16 cellular contexts compared by ENCODE assay signal in the genomic region with DNA sequence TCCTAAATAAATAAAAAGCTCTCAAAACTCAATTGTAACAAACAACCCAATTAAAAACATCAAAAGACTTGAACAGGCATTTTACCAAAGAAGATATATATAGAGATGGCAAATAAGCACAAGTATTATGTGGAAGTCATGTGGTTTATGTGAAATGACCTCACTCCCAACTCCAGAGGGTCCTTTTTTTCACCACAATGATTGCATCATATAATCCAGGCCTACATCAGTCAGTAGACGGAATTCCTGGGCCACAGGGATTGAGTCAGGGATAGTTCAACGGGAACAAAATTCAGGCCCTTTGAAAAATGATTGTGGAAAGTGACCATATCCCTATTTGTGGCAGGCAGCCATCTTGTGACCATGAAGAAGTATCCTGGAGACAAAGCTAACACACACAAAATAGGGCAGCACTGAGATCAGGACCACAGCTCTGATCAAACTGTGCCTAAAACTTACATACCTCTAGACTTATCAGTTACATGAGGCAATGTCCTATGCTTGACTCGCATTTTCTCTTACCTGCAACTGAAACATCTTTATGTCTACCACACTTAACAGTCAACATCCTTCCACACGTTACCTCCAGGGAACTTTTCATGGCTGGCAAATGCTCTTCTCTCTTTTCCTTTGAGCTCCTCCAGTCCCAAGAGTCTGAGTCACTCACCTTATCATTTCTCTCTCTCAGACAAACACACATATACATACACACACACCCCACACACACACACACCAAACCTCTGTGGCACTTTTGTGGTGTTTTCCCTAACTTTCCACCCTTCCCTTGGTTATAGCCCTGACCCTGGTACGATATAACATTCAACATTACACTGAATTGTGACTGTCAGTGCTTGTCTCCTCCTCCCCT.
DNase-seq lines count a peak whose midpoint lies in the region; ATAC-seq and TF ChIP-seq lines count a peak whose summit lies in the region.
"Had no signal": no experiment of that assay in that cellular context is flagged by ENCODE, and none has a peak within 500 bp of the region (broad histone marks: within the 10 kb centered on the region; RNA-seq: fewer than 3 reads in every experiment).

No MANE protein-coding gene starts in this region.

- H3K36me3 ChIP-seq in IMR-90 (ENCODE audit: control insufficient read depth, insufficient read depth, low read length), result no peaks in the 10 kb centered on the region
- no peaks in the 10 kb centered on the region for H3K36me3 ChIP-seq in mesenchymal stem cell (ENCODE audit: control insufficient read depth in 1 of 2, insufficient read depth in 2 of 2, low read depth in 1 of 2, low read length in 2 of 2)
- H3K36me3 ChIP-seq: SJSA1, thoracic aorta had no signal

- H3K4me2 ChIP-seq in IMR-90 (ENCODE audit: low read depth, low read length) (no peak overlapping the region), mesenchymal stem cell (ENCODE audit: low read length, poor library complexity, severe bottlenecking) (no peak overlapping the region)

- dilution Hi-C loops in IMR-90 (cut with HindIII; ENCODE audit: low sequenced_read_pairs, unreplicated experiment), result no loop called here

- H2AK9ac ChIP-seq in IMR-90 (replicated peaks; ENCODE audit: low read depth, low read length, poor library complexity), result no peak overlapping the region

- no peak overlapping the region for H2BK5ac ChIP-seq in IMR-90 (ENCODE audit: low read depth, low read length, poor library complexity, severe bottlenecking)
- no peak overlapping the region for H2BK5ac ChIP-seq in mesenchymal stem cell (ENCODE audit: low read depth, low read length, poor library complexity, severe bottlenecking)

- H3K4me3 ChIP-seq in IMR-90 (ENCODE audit: insufficient read depth, low read depth, low read length) (no peak overlapping the region), mesenchymal stem cell (ENCODE audit: insufficient read depth in 1 of 2, low read depth in 1 of 2, low read length in 2 of 2) (no peak overlapping the region)
- H3K4me3 ChIP-seq: SJSA1, thoracic aorta had no signal

- no peak overlapping the region for H3K23ac ChIP-seq in IMR-90 (ENCODE audit: low read depth, low read length)
- H3K23ac ChIP-seq in mesenchymal stem cell (ENCODE audit: low read length in 2 of 2), result no peak overlapping the region

- no peaks in the 10 kb centered on the region for H3K9me3 ChIP-seq in IMR-90 (ENCODE audit: control insufficient read depth, insufficient read depth, low read length)
- H3K9me3 ChIP-seq in mesenchymal stem cell (ENCODE audit: control insufficient read depth, low read length), result no peaks in the 10 kb centered on the region
- H3K9me3 ChIP-seq: SJSA1, thoracic aorta had no signal

- H3K18ac ChIP-seq in IMR-90 (ENCODE audit: low read depth, low read length), result no peak overlapping the region
- H3K18ac ChIP-seq in mesenchymal stem cell (ENCODE audit: low read depth in 1 of 2, low read length in 2 of 2), result no peak overlapping the region

- TF ChIP-seq POLR2A in IMR-90 (IDR thresholded peaks at IDR 0.05; ENCODE audit: low read depth, low read length), result no peak

- no peak for TF ChIP-seq RAD21 in IMR-90 (IDR thresholded peaks at IDR 0.05; ENCODE audit: low read length)

- POLR2A ChIA-PET in IMR-90 (lab: Charles Lee; ENCODE audit: unreplicated experiment), result no interaction called here

- H3K9me1 ChIP-seq in IMR-90 (ENCODE audit: insufficient read depth, low read length), result no peaks in the 10 kb centered on the region

- H3K4me1 ChIP-seq in IMR-90 (ENCODE audit: control insufficient read depth, insufficient read depth, low read length), result no peaks in the 10 kb centered on the region; the same call in 1 of the 2 replicates
- no peaks in the 10 kb centered on the region for H3K4me1 ChIP-seq in mesenchymal stem cell (ENCODE audit: control insufficient read depth, insufficient read depth, low read depth, low read length)
- H3K4me1 ChIP-seq: SJSA1 had no signal

- no peak for TF ChIP-seq CTCF in IMR-90 (conservative IDR thresholded peaks at IDR 0.05; ENCODE audit: low read depth, low read length)

- H2BK120ac ChIP-seq in IMR-90 (ENCODE audit: low read depth, low read length), result no peak overlapping the region
- no peak overlapping the region for H2BK120ac ChIP-seq in mesenchymal stem cell (ENCODE audit: low read depth, low read length)

- H4K8ac ChIP-seq in IMR-90 (ENCODE audit: low read depth in 2 of 2, low read length in 2 of 2) (no peak overlapping the region), mesenchymal stem cell (ENCODE audit: low read length) (no peak overlapping the region)

- H2AFZ ChIP-seq in IMR-90 (replicated peaks; ENCODE audit: low read length, poor library complexity) (no peak overlapping the region), mesenchymal stem cell (ENCODE audit: low read depth, low read length) (no peak overlapping the region)

- BruUV-seq in IMR-90 (replicated peaks; lab: Mats Ljungman, UMichigan), result no TSS peak

- H2BK12ac ChIP-seq in mesenchymal stem cell (ENCODE audit: low read length in 2 of 2), result no peak overlapping the region

- H4K91ac ChIP-seq in IMR-90 (ENCODE audit: insufficient read depth, low read depth, low read length) (no peak overlapping the region), mesenchymal stem cell (ENCODE audit: low read length) (no peak overlapping the region)

- no peak overlapping the region for H4K5ac ChIP-seq in IMR-90 (ENCODE audit: low read depth, low read length)

- CTCF ChIA-PET in IMR-90 (lab: Yijun Ruan, JAX), result no interaction called here

- H3K27me3 ChIP-seq in IMR-90 (ENCODE audit: control insufficient read depth, insufficient read depth, low read length) (no peaks in the 10 kb centered on the region), mesenchymal stem cell (ENCODE audit: control insufficient read depth in 1 of 2, insufficient read depth in 1 of 2, low read length in 2 of 2) (peaks cover 0 to 3% of the 10 kb centered on the region in 2 experiments)
- H3K27me3 ChIP-seq: SJSA1 had no signal

- H3K79me1 ChIP-seq in IMR-90 (ENCODE audit: low read depth in 1 of 2, low read length in 2 of 2), result no peaks in the 10 kb centered on the region
- H3K79me1 ChIP-seq in mesenchymal stem cell (replicated peaks; ENCODE audit: low read length, poor library complexity, severe bottlenecking), result no peaks in the 10 kb centered on the region

- H3K27ac ChIP-seq in IMR-90 (ENCODE audit: insufficient read depth, low read length), result no peak overlapping the region; the same call in 1 of the 2 replicates
- H3K27ac ChIP-seq in mesenchymal stem cell (ENCODE audit: low read length, poor library complexity, severe bottlenecking), result no peak overlapping the region
- H3K27ac ChIP-seq: SJSA1, thoracic aorta, VCaP had no signal

- H3K4ac ChIP-seq in IMR-90 (ENCODE audit: low read depth, low read length) (no peak overlapping the region), mesenchymal stem cell (ENCODE audit: low read depth in 1 of 2, low read length in 2 of 2) (no peak overlapping the region)

- no peaks in the 10 kb centered on the region for H4K20me1 ChIP-seq in IMR-90 (ENCODE audit: insufficient read depth, low read length)

- H3K9ac ChIP-seq in IMR-90 (ENCODE audit: low read depth, low read length), result no peak overlapping the region
- peak overlapping the region; percentile 44 for H3K9ac ChIP-seq in mesenchymal stem cell (ENCODE audit: low read length)

- H2BK15ac ChIP-seq in IMR-90 (ENCODE audit: low read depth, low read length) (no peak overlapping the region; the same call in 2 of the 3 replicates), mesenchymal stem cell (ENCODE audit: low read depth, poor library complexity, severe bottlenecking) (no peak overlapping the region)

- in situ Hi-C loops in IMR-90 (cut with MboI; ENCODE audit: low sequenced_read_pairs), result no loop called here

- ATAC-seq in IMR-90 (ENCODE audit: low read depth), result peak; percentile 29
- no peak for ATAC-seq in HG03045 (IDR thresholded peaks at IDR 0.05; ENCODE audit: unreplicated experiment)
- no peak for ATAC-seq in GM21619 (IDR thresholded peaks at IDR 0.05; ENCODE audit: unreplicated experiment)
- ATAC-seq: esophagus mucosa had no signal

- H3K14ac ChIP-seq in IMR-90 (replicated peaks; ENCODE audit: low read depth, low read length), result no peak overlapping the region
- no peak overlapping the region for H3K14ac ChIP-seq in mesenchymal stem cell (ENCODE audit: low read length in 2 of 2)

- DNase-seq in EL, result peak; percentile 51
- DNase-seq in IMR-90, result peak; percentile 65
- peak; percentile 36 for DNase-seq in astrocyte of the hippocampus (ENCODE audit: low read depth, low spot score)
- DNase-seq in mesenchymal stem cell, result peak; percentile 74
- DNase-seq in NCI-H2171 (lab: John Stamatoyannopoulos, UW), result no peak
- DNase-seq in NCI-H1436 (lab: John Stamatoyannopoulos, UW), result no peak
- DNase-seq: central memory CD4-positive, alpha-beta T cell; H7; NCI-H1694 treated with DMSO at 0.1 percent for 48 hours; NCI-H82 had no signal

- WGBS in IMR-90 (ENCODE audit: extremely low coverage in 2 of 2, insufficient read length in 1 of 2), 2 experiments, result 64% methylated on average over 2 of the region's 5 CpGs; no CpG with 5 or more reads in 1 of the 2 experiments
- WGBS in mesenchymal stem cell, result 87% methylated on average over 4 of the region's 5 CpGs

- no peak overlapping the region for H2BK20ac ChIP-seq in IMR-90 (ENCODE audit: low read depth, low read length)

- no peak overlapping the region for H3K56ac ChIP-seq in IMR-90 (ENCODE audit: extremely low read depth, insufficient read depth, low read length)

- H2AK5ac ChIP-seq in IMR-90 (ENCODE audit: low read depth, low read length), result no peak overlapping the region
- no peak overlapping the region for H2AK5ac ChIP-seq in mesenchymal stem cell (ENCODE audit: low read length, severe bottlenecking)

- intact Hi-C loops in IMR-90 (cut with micrococcal nuclease), result no loop called here

TF ChIP-seq in IMR-90, 13 proteins besides CTCF, POLR2A, EP300 and RAD21:
- no peak for TF ChIP-seq MAFK (IDR thresholded peaks at IDR 0.05; ENCODE audit: low read depth, low read length)
- TF ChIP-seq FOS (IDR thresholded peaks at IDR 0.05; ENCODE audit: low read depth, low read length), result no peak
- no peak for TF ChIP-seq MXI1 (IDR thresholded peaks at IDR 0.05; ENCODE audit: borderline replicate concordance, low read depth, low read length)
- peak; percentile 89 for TF ChIP-seq CEBPB (IDR thresholded peaks at IDR 0.05; ENCODE audit: low read depth, low read length)
- TF ChIP-seq RCOR1 (IDR thresholded peaks at IDR 0.05; ENCODE audit: insufficient replicate concordance, low read length), result no peak
- no peak for TF ChIP-seq RFX5 (IDR thresholded peaks at IDR 0.05; ENCODE audit: low read depth, low read length)
- TF ChIP-seq BHLHE40 (IDR thresholded peaks at IDR 0.05; ENCODE audit: low read depth, low read length), result no peak

Comparison
In these comparisons a context has a peak if more than half of its experiments do, and no peak if none do; other contexts are left out.
1. DNase-seq: peak in EL (single experiment), IMR-90 (single experiment), astrocyte of the hippocampus (single experiment) and mesenchymal stem cell (single experiment); none in NCI-H2171 (single experiment) and NCI-H1436 (single experiment).